20 cellular contexts compared by ENCODE assay signal in the genomic region with DNA sequence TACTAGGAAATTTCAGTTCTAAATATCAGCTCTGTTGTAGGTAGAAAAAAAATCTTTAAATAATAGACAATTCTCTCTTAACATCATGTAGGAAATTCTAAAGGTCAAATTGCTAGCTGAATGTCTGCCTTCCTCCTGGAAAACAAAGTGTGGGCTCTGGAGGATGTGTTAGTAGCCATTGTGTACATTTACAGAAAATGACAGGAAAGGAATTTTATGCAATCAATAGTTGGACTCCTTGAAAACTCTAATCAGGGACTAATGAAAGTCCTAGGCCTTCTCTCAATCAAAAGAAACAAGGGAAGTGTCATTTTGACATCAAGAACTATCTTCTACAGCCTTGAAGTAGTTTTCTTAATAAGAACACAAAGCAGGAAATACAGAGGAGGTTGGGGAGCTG.
"Had no signal": no experiment of that assay in that cellular context is flagged by ENCODE, and none has a peak within 500 bp of the region (broad histone marks: within the 10 kb centered on the region; RNA-seq: fewer than 3 reads in every experiment).

No MANE protein-coding gene starts in this region.

- DNase-seq: cortex of kidney; effector memory CD8-positive, alpha-beta T cell; esophagus squamous epithelium; foreskin fibroblast; immature natural killer cell; left colon; left ventricle myocardium superior; mesenchymal stem cell; midbrain; psoas muscle; retina; spleen; stimulated activated CD4-positive, alpha-beta T cell treated with anti-CD3 and anti-CD28 coated beads, Interleukin-15, amount 100 ng/mL, for 24 hours; stimulated activated CD4-positive, alpha-beta T cell treated with anti-CD3 and anti-CD28 coated beads, Interleukin-1b, Interleukin-23, amount 100 ng/mL, for 48 hours; stimulated activated CD4-positive, alpha-beta T cell treated with anti-CD3 and anti-CD28 coated beads, Interleukin-4, amount 100 ng/mL, for 24 hours; tibial artery; upper lobe of right lung had no signal

- H3K27ac ChIP-seq: esophagus squamous epithelium, neutrophil, psoas muscle, spleen, tibial artery, upper lobe of right lung, vagina had no signal

- H3K4me1 ChIP-seq: esophagus squamous epithelium, psoas muscle, spleen, tibial artery, upper lobe of right lung, vagina had no signal

- H3K36me3 ChIP-seq: esophagus squamous epithelium, neutrophil, spleen, tibial artery, upper lobe of right lung, vagina had no signal

- H3K27me3 ChIP-seq: esophagus squamous epithelium, neutrophil, spleen, tibial artery, upper lobe of right lung, vagina had no signal

- H3K9me3 ChIP-seq: esophagus squamous epithelium, neutrophil, psoas muscle, spleen, tibial artery, upper lobe of right lung, vagina had no signal

- H3K4me3 ChIP-seq: esophagus squamous epithelium, lung, psoas muscle, spleen, tibial artery, upper lobe of right lung, vagina had no signal
